In the genomic region with DNA sequence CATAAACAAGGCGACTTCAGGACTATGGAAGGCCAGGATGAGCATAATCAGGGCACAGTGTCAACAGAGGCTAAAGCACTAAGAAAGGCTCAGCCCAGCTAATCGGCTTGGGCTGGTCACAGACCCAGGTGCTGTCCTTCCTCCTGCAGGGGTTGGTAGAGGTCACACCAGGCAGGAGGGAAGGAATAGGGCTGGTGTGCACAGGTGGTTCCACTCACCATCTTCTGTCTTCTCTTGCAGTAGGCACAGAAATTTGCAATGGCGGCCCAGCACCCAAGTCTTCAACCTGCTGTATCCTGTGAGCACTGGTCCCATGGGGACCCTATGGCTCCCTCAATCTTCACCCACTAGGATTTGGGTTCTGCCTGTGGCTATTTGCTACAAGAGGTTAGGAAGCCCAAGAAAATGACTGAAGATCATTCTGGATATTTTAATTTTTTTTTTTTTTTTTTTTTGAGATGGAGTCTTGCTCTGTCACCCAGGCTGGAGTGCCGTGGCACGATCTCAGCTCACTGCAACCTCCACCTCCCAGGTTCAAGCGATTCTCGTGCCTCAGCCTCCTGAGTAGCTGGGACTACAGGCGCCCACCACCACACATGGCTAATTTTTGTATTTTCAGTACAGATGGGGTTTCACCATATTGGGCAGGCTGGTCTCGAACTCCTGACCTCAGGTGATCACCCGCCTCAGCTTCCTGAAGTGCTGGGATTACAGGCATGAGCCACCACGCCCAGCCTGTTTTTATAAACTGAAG, we compare ENCODE assay signal across 10 cellular contexts. TPM values are rescaled to one million over a fixed set of nuclear protein-coding genes. Genes with fewer than 3 reads are reported as not detected.
DNase-seq lines count a peak whose midpoint lies in the region; ATAC-seq, FAIRE-seq and TF ChIP-seq lines count a peak whose summit lies in the region.
"Not testable (repeated sequence)": the region's sequence is repeated elsewhere in the genome, so short reads cannot be mapped to it uniquely, and the experiment has no call there.
"Had no signal": no experiment of that assay in that cellular context is flagged by ENCODE, and none has a peak within 500 bp of the region (broad histone marks: within the 10 kb centered on the region; RNA-seq: fewer than 3 reads in every experiment).

No MANE protein-coding gene starts in this region.

- not testable (repeated sequence) for H3K27ac ChIP-seq in right cardiac atrium (ENCODE audit: low read length); neuronal stem cell (replicated peaks; ENCODE audit: low read length)

- peak overlapping the region; percentile 38 for H3K18ac ChIP-seq in neuronal stem cell (ENCODE audit: low read length)

- DNase-seq in D721Med (ENCODE audit: insufficient read length, low spot score) (peak; percentile 60), NCI-H82 treated with DMSO at 0.1 percent for 48 hours (lab: John Stamatoyannopoulos, UW; ENCODE audit: unreplicated experiment) (peak; percentile 6), right cardiac atrium (peak in 2 of 3 donors; percentile 19 to 37)
- not testable (repeated sequence) for DNase-seq in WTC11 (ENCODE audit: low spot score); erythroblast (lab: John Stamatoyannopoulos, UW); neuronal stem cell (ENCODE audit: low spot score)

- H3K79me1 ChIP-seq in neuronal stem cell (ENCODE audit: low read depth, low read length): not testable (repeated sequence)

- H3K27ac Mint-ChIP-seq in WTC11: not testable (repeated sequence)

- TF ChIP-seq CTCF in D721Med (IDR thresholded peaks at IDR 0.05; ENCODE audit: insufficient read depth, missing control alignments); WTC11 (IDR thresholded peaks at IDR 0.05): not testable (repeated sequence)

- intact Hi-C loops in right cardiac atrium (cut with DNase I): not testable (repeated sequence)

- H3K4me3 Mint-ChIP-seq in WTC11: not testable (repeated sequence)

- not testable (repeated sequence) for H4K8ac ChIP-seq in neuronal stem cell (ENCODE audit: low read depth, low read length)

- TF ChIP-seq POLR2A in erythroblast (IDR thresholded peaks at IDR 0.05; ENCODE audit: low read length): peak; percentile 16

- H3K4me3 ChIP-seq in right cardiac atrium (ENCODE audit: low read length); neuronal stem cell (ENCODE audit: low read length in 2 of 2): not testable (repeated sequence)

- H2BK15ac ChIP-seq in neuronal stem cell (ENCODE audit: low read length): not testable (repeated sequence)

- not testable (repeated sequence) for H3K9me3 ChIP-seq in right cardiac atrium (ENCODE audit: control insufficient read depth, low read length); neuronal stem cell (replicated peaks in 1 of 2; ENCODE audit: control insufficient read depth in 2 of 2, insufficient read depth in 1 of 2, low read depth in 1 of 2, low read length in 2 of 2)

- H2BK120ac ChIP-seq in neuronal stem cell (ENCODE audit: low read depth, low read length): not testable (repeated sequence)

- POLR2A ChIA-PET in WTC11 (lab: Charles Lee): not testable (repeated sequence)

- H3K14ac ChIP-seq in neuronal stem cell (ENCODE audit: low read length): not testable (repeated sequence)

- H4K91ac ChIP-seq in neuronal stem cell (ENCODE audit: low read depth, low read length, poor library complexity): not testable (repeated sequence)

- H3K36me3 ChIP-seq in neuronal stem cell (replicated peaks in 1 of 2; ENCODE audit: control insufficient read depth in 2 of 2, insufficient read depth in 2 of 2, low read length in 2 of 2): peaks cover 16 to 26% of the 10 kb centered on the region in 2 donors

- not testable (repeated sequence) for H3K4me1 ChIP-seq in right cardiac atrium (ENCODE audit: control insufficient read depth, insufficient read depth, low read length); neuronal stem cell (ENCODE audit: control insufficient read depth in 2 of 2, insufficient read depth in 1 of 2, low read depth in 1 of 2, low read length in 2 of 2)

- CTCF ChIA-PET in WTC11 (lab: Charles Lee): not testable (repeated sequence)

- ATAC-seq in WTC11, right cardiac atrium: not testable (repeated sequence)

- 94% methylated on average over 11 of the region's 11 CpGs for WGBS in right cardiac atrium
- no CpG with 5 or more reads among the region's 11 CpGs for WGBS in neuronal stem cell (ENCODE audit: extremely low coverage in 2 of 2, insufficient read length in 2 of 2, insufficient replicate concordance in 1 of 2), 2 donors

- not testable (repeated sequence) for H3K9me3 Mint-ChIP-seq in WTC11

- H2AK5ac ChIP-seq in neuronal stem cell (ENCODE audit: low read depth, low read length): not testable (repeated sequence)

- not testable (repeated sequence) for H2BK12ac ChIP-seq in neuronal stem cell (ENCODE audit: low read length)

- H3K23ac ChIP-seq in neuronal stem cell (ENCODE audit: low read depth, low read length, poor library complexity): not testable (repeated sequence)

- not testable (repeated sequence) for H3K4me1 Mint-ChIP-seq in WTC11

- FAIRE-seq in D721Med (lab: Jason Lieb, UNC): not testable (repeated sequence)

- H3K4me2 ChIP-seq in neuronal stem cell (ENCODE audit: insufficient read depth, low read length, poor library complexity, severe bottlenecking): not testable (repeated sequence)

- not testable (repeated sequence) for H3K27me3 Mint-ChIP-seq in WTC11 (ENCODE audit: low read depth)

- not testable (repeated sequence) for H2AFZ ChIP-seq in neuronal stem cell (ENCODE audit: low read length)

- H3K27me3 ChIP-seq in right cardiac atrium (ENCODE audit: control insufficient read depth, insufficient read depth); neuronal stem cell (ENCODE audit: control insufficient read depth in 3 of 3, insufficient read depth in 3 of 3, low read depth in 1 of 3, low read length in 3 of 3): not testable (repeated sequence)

- H3K36me3 Mint-ChIP-seq in WTC11: peaks cover 24% of the 10 kb centered on the region

- H2BK5ac ChIP-seq in neuronal stem cell (ENCODE audit: low read length): not testable (repeated sequence)

- H3K4ac ChIP-seq in neuronal stem cell (ENCODE audit: low read length): not testable (repeated sequence)

- not testable (repeated sequence) for H3K9ac ChIP-seq in neuronal stem cell (ENCODE audit: low read depth, low read length, poor library complexity)

TF ChIP-seq in WTC11, 78 proteins besides CTCF, POLR2A, EP300 and RAD21:
- TF ChIP-seq PRRX2 (CRISPR knock-in tag; IDR thresholded peaks at IDR 0.05): 0 out of 2 replicates have a peak, but pooled peaks have one; percentile 25

RNA-seq across cellular contexts. Expression of a gene that starts 4.1 kb away (rescaled TPM):
- total RNA-seq in WTC11 (2021) (458 to 478 TPM (median 468 TPM) in 3 replicates), right cardiac atrium (100 to 1,000 TPM; 689 to 911 (median 734) TPM)
- polyA plus RNA-seq in right cardiac atrium: 1,352 TPM
- polyA plus RNA-seq in neuronal stem cell (2013, experiment 1 of 2): 966 TPM
- polyA plus RNA-seq in neuronal stem cell (2013, experiment 2 of 2): 911 TPM

RNA-seq across cellular contexts. Expression of a gene that starts 4.4 kb away (rescaled TPM):
- total RNA-seq in WTC11 (2021) (12.1 to 22.2 TPM (median 14.8 TPM) in 3 replicates), right cardiac atrium (1 to 10 TPM; 4.0 to 6.0 (median 4.7) TPM)
- polyA plus RNA-seq in right cardiac atrium: 3.8 TPM
- polyA plus RNA-seq in neuronal stem cell (2013, experiment 1 of 2): 4.1 TPM
- polyA plus RNA-seq in neuronal stem cell (2013, experiment 2 of 2): 3.9 TPM

RNA-seq across cellular contexts. Expression of a gene that starts 19.0 kb away (rescaled TPM):
- total RNA-seq in WTC11 (2021) (5.8 to 6.8 TPM (median 6.7 TPM) in 3 replicates), right cardiac atrium (10 to 100 TPM; 13.7 to 19.5 (median 16.9) TPM)
- polyA plus RNA-seq in right cardiac atrium: 10.6 TPM
- polyA plus RNA-seq in neuronal stem cell (2013, experiment 1 of 2): 0.81 TPM
- polyA plus RNA-seq in neuronal stem cell (2013, experiment 2 of 2): 0.57 TPM
- total RNA-seq: Daoy, G401 had no signal

RNA-seq across cellular contexts. Expression of a gene that starts 35.6 kb away (rescaled TPM):
- total RNA-seq in WTC11 (2021) (59.2 to 65.7 TPM (median 62.8 TPM) in 3 replicates), right cardiac atrium (10 to 100 TPM; 25.0 to 28.6 (median 26.4) TPM)
- 30.1 TPM for polyA plus RNA-seq in right cardiac atrium
- polyA plus RNA-seq in neuronal stem cell (2013, experiment 1 of 2): 40.8 TPM
- polyA plus RNA-seq in neuronal stem cell (2013, experiment 2 of 2): 42.5 TPM

RNA-seq across cellular contexts. Expression of a gene that starts 44.6 kb away (rescaled TPM):
- total RNA-seq in WTC11 (2021) (7.1 to 13.1 TPM (median 13.0 TPM) in 3 replicates), right cardiac atrium (1 to 10 TPM; 6.8 to 7.5 (median 7.0) TPM)
- 3.6 TPM for polyA plus RNA-seq in right cardiac atrium
- 9.5 TPM for polyA plus RNA-seq in neuronal stem cell (2013, experiment 1 of 2)
- polyA plus RNA-seq in neuronal stem cell (2013, experiment 2 of 2): 9.3 TPM
- total RNA-seq: A172, HFFc6 had no signal
